ENCODE assay signal across 27 cellular contexts in the genomic region with DNA sequence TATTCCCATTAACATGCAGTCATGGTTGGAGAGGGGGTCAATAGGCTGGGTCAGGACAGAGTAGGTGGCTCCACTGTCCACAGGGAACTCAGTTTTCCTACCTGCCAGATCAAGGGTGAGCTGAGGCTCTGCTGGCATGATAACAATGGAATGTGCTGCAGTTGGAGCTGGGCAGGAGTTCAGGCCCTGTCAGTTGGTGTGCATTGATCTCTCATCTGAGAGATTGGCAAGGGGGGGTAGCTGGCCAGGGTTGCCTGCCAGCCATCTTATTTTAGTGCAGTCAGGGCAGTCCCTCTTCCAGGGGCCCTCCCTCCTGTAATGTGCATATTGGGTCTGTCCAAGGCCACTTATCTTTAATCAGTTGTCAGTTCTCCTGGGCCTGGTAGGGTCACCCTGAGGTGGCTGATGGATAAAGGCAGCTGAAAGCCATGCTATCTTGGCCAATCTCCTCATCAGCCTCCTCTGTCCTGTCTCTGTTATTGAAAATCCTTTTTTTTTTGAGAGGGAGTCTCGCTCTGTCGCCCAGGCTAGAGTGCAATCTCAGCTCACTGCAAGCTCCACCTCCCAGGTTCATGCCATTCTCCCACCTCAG. TPM values are rescaled to one million over a fixed set of nuclear protein-coding genes. Genes with fewer than 3 reads are reported as not detected.
DNase-seq lines count a peak whose midpoint lies in the region; ATAC-seq and TF ChIP-seq lines count a peak whose summit lies in the region.
"Had no signal": no experiment of that assay in that cellular context is flagged by ENCODE, and none has a peak within 500 bp of the region (broad histone marks: within the 10 kb centered on the region; RNA-seq: fewer than 3 reads in every experiment).

No MANE protein-coding gene starts in this region.

- DNase-seq in BE2C (peak; percentile 20), IMR-90 (no peak), left ventricle myocardium inferior (peak; percentile 25), EL (no peak), anterior cingulate cortex (lab: John Stamatoyannopoulos, UW) (no peak)
- DNase-seq: AML-193; C1 segment of cervical spinal cord; CD4-positive, alpha-beta memory T cell; COR-L47; GDM1; GOT3; HCEC 1CT; KG1; MG63; NCI-H1105 treated with DMSO at 0.1 percent for 48 hours; NCI-H146; NCI-H1930; NCI-H446 treated with DMSO at 0.1 percent for 48 hours; NCI-H526; NK-92 treated with Interleukin-12 subunit alpha and Interleukin-12 subunit beta, amount 100 ng/mL, for 24 hours; PC-3; SHP77 treated with DMSO at 0.1 percent for 48 hours had no signal

- in situ Hi-C loops in IMR-90 (cut with MboI; ENCODE audit: low sequenced_read_pairs), result no loop called here

- peaks cover 6% of the 10 kb centered on the region for H3K36me3 Mint-ChIP-seq in stimulated activated memory B cell treated with anti-CD40 and anti-IgM and Interleukin-4, amounts not matched to agents 10 μg/mL and 1 μg/mL and 100 μg/mL, for 72 hours
- H3K36me3 Mint-ChIP-seq: CD4-positive, alpha-beta memory T cell had no signal

- no peak overlapping the region for H2BK5ac ChIP-seq in IMR-90 (ENCODE audit: low read depth, low read length, poor library complexity, severe bottlenecking)

- no peak overlapping the region for H2BK20ac ChIP-seq in IMR-90 (ENCODE audit: low read depth, low read length)

- H3K4me3 Mint-ChIP-seq in stimulated activated memory B cell treated with anti-CD40 and anti-IgM and Interleukin-4, amounts not matched to agents 10 μg/mL and 1 μg/mL and 100 μg/mL, for 72 hours, result no peak overlapping the region
- H3K4me3 Mint-ChIP-seq: CD4-positive, alpha-beta memory T cell had no signal

- H3K27ac Mint-ChIP-seq in stimulated activated memory B cell treated with anti-CD40 and anti-IgM and Interleukin-4, amounts not matched to agents 10 μg/mL and 1 μg/mL and 100 μg/mL, for 72 hours, result no peak overlapping the region
- H3K27ac Mint-ChIP-seq: CD4-positive, alpha-beta memory T cell had no signal

- no peak overlapping the region for H3K27ac ChIP-seq in IMR-90 (ENCODE audit: insufficient read depth, low read length)
- H3K27ac ChIP-seq in left ventricle myocardium inferior (replicated peaks), result no peak overlapping the region
- H3K27ac ChIP-seq: A549, SK-N-MC had no signal

- TF ChIP-seq CTCF in BE2C (IDR thresholded peaks at IDR 0.05; ENCODE audit: low read depth, low read length) (no peak), IMR-90 (conservative IDR thresholded peaks at IDR 0.05; ENCODE audit: low read depth, low read length) (no peak), left ventricle myocardium inferior (IDR thresholded peaks at IDR 0.05; ENCODE audit: borderline replicate concordance) (no peak)

- no peak overlapping the region for H3K18ac ChIP-seq in IMR-90 (ENCODE audit: low read depth, low read length)

- H3K27me3 ChIP-seq in BE2C (no peaks in the 10 kb centered on the region), IMR-90 (ENCODE audit: control insufficient read depth, insufficient read depth, low read length) (no peaks in the 10 kb centered on the region), left ventricle myocardium inferior (ENCODE audit: low read depth) (no peaks in the 10 kb centered on the region)
- H3K27me3 ChIP-seq: MG63 had no signal

- intact Hi-C loops in IMR-90 (cut with micrococcal nuclease), result no loop called here
- intact Hi-C loops in left ventricle myocardium inferior (cut with micrococcal nuclease), result no loop called here

- H2BK120ac ChIP-seq in IMR-90 (ENCODE audit: low read depth, low read length), result no peak overlapping the region

- no peaks in the 10 kb centered on the region for H3K79me1 ChIP-seq in IMR-90 (ENCODE audit: low read depth in 1 of 2, low read length in 2 of 2)

- CTCF ChIA-PET in IMR-90 (lab: Yijun Ruan, JAX), result no interaction called here

- no peaks in the 10 kb centered on the region for H3K36me3 ChIP-seq in BE2C
- H3K36me3 ChIP-seq in IMR-90 (ENCODE audit: control insufficient read depth, insufficient read depth, low read length), result no peaks in the 10 kb centered on the region
- H3K36me3 ChIP-seq in left ventricle myocardium inferior, result no peaks in the 10 kb centered on the region
- H3K36me3 ChIP-seq: MG63 had no signal

- H4K5ac ChIP-seq in IMR-90 (ENCODE audit: low read depth, low read length), result no peak overlapping the region

- no peaks in the 10 kb centered on the region for H4K20me1 ChIP-seq in IMR-90 (ENCODE audit: insufficient read depth, low read length)

- H3K14ac ChIP-seq in IMR-90 (replicated peaks; ENCODE audit: low read depth, low read length), result 0 out of 2 replicates have a peak overlapping the region, but pooled peaks have one; percentile 1

- no peak overlapping the region for H3K4me2 ChIP-seq in IMR-90 (ENCODE audit: low read depth, low read length)
- H3K4me2 ChIP-seq: A549 had no signal

- dilution Hi-C loops in IMR-90 (cut with HindIII; ENCODE audit: low sequenced_read_pairs, unreplicated experiment), result no loop called here

- H3K4me1 ChIP-seq in BE2C, result 0 out of 2 replicates have a peak, but pooled peaks cover 4% of the 10 kb centered on the region
- H3K4me1 ChIP-seq in IMR-90 (ENCODE audit: control insufficient read depth, insufficient read depth, low read length), result peaks cover 7% of the 10 kb centered on the region
- peaks cover 13% of the 10 kb centered on the region for H3K4me1 ChIP-seq in left ventricle myocardium inferior
- H3K4me1 ChIP-seq: A549 had no signal

- no peaks in the 10 kb centered on the region for H3K4me1 Mint-ChIP-seq in stimulated activated memory B cell treated with anti-CD40 and anti-IgM and Interleukin-4, amounts not matched to agents 10 μg/mL and 1 μg/mL and 100 μg/mL, for 72 hours
- H3K4me1 Mint-ChIP-seq: CD4-positive, alpha-beta memory T cell had no signal

- H3K4me3 ChIP-seq in BE2C (ENCODE audit: low read depth, low read length) (no peak overlapping the region), IMR-90 (ENCODE audit: insufficient read depth, low read depth, low read length) (no peak overlapping the region), left ventricle myocardium inferior (no peak overlapping the region)
- H3K4me3 ChIP-seq: A549, GM12878, MG63, SK-N-MC had no signal

- H2AFZ ChIP-seq in IMR-90 (replicated peaks; ENCODE audit: low read length, poor library complexity), result no peak overlapping the region

- no peak overlapping the region for H3K4ac ChIP-seq in IMR-90 (ENCODE audit: low read depth, low read length)

- peaks cover 8% of the 10 kb centered on the region for H3K27me3 Mint-ChIP-seq in stimulated activated memory B cell treated with anti-CD40 and anti-IgM and Interleukin-4, amounts not matched to agents 10 μg/mL and 1 μg/mL and 100 μg/mL, for 72 hours

- H3K9me1 ChIP-seq in IMR-90 (ENCODE audit: insufficient read depth, low read length), result no peaks in the 10 kb centered on the region

- H3K9me3 ChIP-seq in BE2C (no peaks in the 10 kb centered on the region), IMR-90 (ENCODE audit: control insufficient read depth, insufficient read depth, low read length) (peaks cover 4% of the 10 kb centered on the region; the same call in 1 of the 2 replicates), left ventricle myocardium inferior (replicated peaks) (peaks cover 21% of the 10 kb centered on the region)
- H3K9me3 ChIP-seq: A549 had no signal

- POLR2A ChIA-PET in IMR-90 (lab: Charles Lee; ENCODE audit: unreplicated experiment), result no interaction called here

- peak overlapping the region; percentile 70; the same call in 1 of the 2 replicates for H2AK5ac ChIP-seq in IMR-90 (ENCODE audit: low read depth, low read length)

- H3K9me3 Mint-ChIP-seq in stimulated activated memory B cell treated with anti-CD40 and anti-IgM and Interleukin-4, amounts not matched to agents 10 μg/mL and 1 μg/mL and 100 μg/mL, for 72 hours, result peaks cover 10% of the 10 kb centered on the region

- no peak overlapping the region; a peak in 1 of 4 replicates for H4K8ac ChIP-seq in IMR-90 (ENCODE audit: low read depth in 2 of 2, low read length in 2 of 2)

- no peak overlapping the region for H3K56ac ChIP-seq in IMR-90 (ENCODE audit: extremely low read depth, insufficient read depth, low read length)

- BruUV-seq in IMR-90 (replicated peaks; lab: Mats Ljungman, UMichigan), result no TSS peak

- no peak for TF ChIP-seq POLR2A in IMR-90 (IDR thresholded peaks at IDR 0.05; ENCODE audit: low read depth, low read length)

- ATAC-seq in IMR-90 (ENCODE audit: low read depth) (no peak), GM18520 (IDR thresholded peaks at IDR 0.05; ENCODE audit: unreplicated experiment) (no peak)
- ATAC-seq in stimulated activated memory B cell treated with anti-CD40 and anti-IgM and Interleukin-4, amounts not matched to agents 10 μg/mL and 1 μg/mL and 100 μg/mL, for 72 hours, result peak; percentile 21
- ATAC-seq: A549, GM12878, PC-3 had no signal

- no peak overlapping the region for H4K91ac ChIP-seq in IMR-90 (ENCODE audit: insufficient read depth, low read depth, low read length)

- H2BK15ac ChIP-seq in IMR-90 (ENCODE audit: low read depth, low read length), result 0 out of 3 replicates have a peak overlapping the region, but pooled peaks have one; percentile 68

- no peak overlapping the region for H3K9ac ChIP-seq in IMR-90 (ENCODE audit: low read depth, low read length)

- TF ChIP-seq RAD21 in IMR-90 (IDR thresholded peaks at IDR 0.05; ENCODE audit: low read length), result no peak

- no peak overlapping the region for H2AK9ac ChIP-seq in IMR-90 (replicated peaks; ENCODE audit: low read depth, low read length, poor library complexity)

- WGBS in IMR-90 (ENCODE audit: extremely low coverage in 2 of 2, insufficient read length in 1 of 2), 2 experiments, result no CpG with 5 or more reads among the region's 2 CpGs

- H3K23ac ChIP-seq in IMR-90 (ENCODE audit: low read depth, low read length), result no peak overlapping the region

TF ChIP-seq in IMR-90, 13 proteins besides CTCF, POLR2A, EP300 and RAD21 (continues in another document):
- TF ChIP-seq, protein P1, sequence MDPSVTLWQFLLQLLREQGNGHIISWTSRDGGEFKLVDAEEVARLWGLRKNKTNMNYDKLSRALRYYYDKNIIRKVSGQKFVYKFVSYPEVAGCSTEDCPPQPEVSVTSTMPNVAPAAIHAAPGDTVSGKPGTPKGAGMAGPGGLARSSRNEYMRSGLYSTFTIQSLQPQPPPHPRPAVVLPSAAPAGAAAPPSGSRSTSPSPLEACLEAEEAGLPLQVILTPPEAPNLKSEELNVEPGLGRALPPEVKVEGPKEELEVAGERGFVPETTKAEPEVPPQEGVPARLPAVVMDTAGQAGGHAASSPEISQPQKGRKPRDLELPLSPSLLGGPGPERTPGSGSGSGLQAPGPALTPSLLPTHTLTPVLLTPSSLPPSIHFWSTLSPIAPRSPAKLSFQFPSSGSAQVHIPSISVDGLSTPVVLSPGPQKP (IDR thresholded peaks at IDR 0.05; ENCODE audit: borderline replicate concordance, low read depth, low read length), result no peak

RNA-seq across cellular contexts. Expression of gene CCBE1, which starts 38.1 kb away (rescaled TPM):
- 0.43 TPM for polyA plus RNA-seq in BE2C (2012; ENCODE audit: insufficient read depth, insufficient read length, low read depth)
- total RNA-seq in IMR-90 (2012; rRNA removed) (93.9 and 148 TPM in 2 replicates), left ventricle myocardium inferior (3.2 TPM)
- polyA plus RNA-seq in IMR-90 (2012; rRNA removed), result 64.8 and 65.1 TPM in 2 replicates
- polyA plus RNA-seq in IMR-90 (2012; cell fraction: cytosol; rRNA removed), result 37.7 and 114 TPM in 2 replicates
- 22.9 and 25.9 TPM in 2 replicates for polyA plus RNA-seq in IMR-90 (2012; cell fraction: nucleus; rRNA removed; ENCODE audit: low replicate concordance)
- total RNA-seq: CD4-positive, alpha-beta memory T cell had no signal
- polyA plus RNA-seq: CD4-positive, alpha-beta memory T cell had no signal

Comparison
In these comparisons a context has a peak if more than half of its experiments do, and no peak if none do; other contexts are left out.
1. DNase-seq: peak in BE2C (single experiment) and left ventricle myocardium inferior (single experiment); none in IMR-90 (single experiment), EL (single experiment) and anterior cingulate cortex (0 of 58).
2. RNA of gene CCBE1, which starts 38.1 kb away (total RNA-seq): 93.9 to 148 TPM in IMR-90; 3.2 TPM in left ventricle myocardium inferior (single experiment); every median in the first group is over 10 times any median in the second.